Comparison of ENCODE assay signal across 8 cellular contexts in the genomic region with DNA sequence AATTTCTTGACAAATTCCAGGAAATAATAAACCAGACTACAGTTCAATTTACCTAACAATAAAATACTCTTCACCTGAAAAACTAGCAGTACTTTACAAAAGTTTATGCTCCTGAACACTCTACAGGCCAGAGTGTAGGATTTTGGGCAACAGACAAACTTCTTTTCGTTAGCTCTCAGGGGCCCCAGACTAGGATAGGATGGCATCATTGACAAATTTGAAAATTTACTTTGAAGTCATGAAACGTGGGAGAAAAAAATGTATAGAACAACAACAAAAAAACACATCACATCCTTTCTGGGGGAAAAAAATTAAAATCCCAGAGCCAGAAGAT. TPM values are rescaled to one million over a fixed set of nuclear protein-coding genes. Genes with fewer than 3 reads are reported as not detected.
DNase-seq lines count a peak whose midpoint lies in the region; ATAC-seq and TF ChIP-seq lines count a peak whose summit lies in the region.

No MANE protein-coding gene starts in this region.

- peak overlapping the region; percentile 66 for H3K4me2 ChIP-seq in DND-41 (ENCODE audit: insufficient read depth, low read length)
- H3K4me2 ChIP-seq in trophoblast cell (ENCODE audit: low read length) = peak overlapping the region; percentile 92

- peaks cover 38% of the 10 kb centered on the region; the same call in 1 of the 2 replicates for H3K36me3 ChIP-seq in DND-41 (ENCODE audit: insufficient read depth, low read length)
- H3K36me3 ChIP-seq in SJSA1 = peaks cover 20% of the 10 kb centered on the region
- H3K36me3 ChIP-seq in esophagus muscularis mucosa = no peaks in the 10 kb centered on the region
- H3K36me3 ChIP-seq in trophoblast cell (ENCODE audit: control insufficient read depth in 1 of 2, insufficient read depth in 2 of 2, low read length in 2 of 2) = no peaks in the 10 kb centered on the region

- H3K9me3 ChIP-seq in DND-41 (ENCODE audit: insufficient read depth, low read length, severe bottlenecking) (no peaks in the 10 kb centered on the region), SJSA1 (replicated peaks) (no peaks in the 10 kb centered on the region), esophagus muscularis mucosa (no peaks in the 10 kb centered on the region), trophoblast cell (ENCODE audit: insufficient read depth, low read depth, low read length) (peaks cover 3% of the 10 kb centered on the region)

- H3K79me1 ChIP-seq in trophoblast cell (ENCODE audit: low read length) = peaks cover 18% of the 10 kb centered on the region

- H2BK120ac ChIP-seq in trophoblast cell (ENCODE audit: insufficient read depth, low read length, poor library complexity) = no peak overlapping the region

- no peak for TF ChIP-seq CTCF in DND-41 (IDR thresholded peaks at IDR 0.05; ENCODE audit: borderline replicate concordance, extremely low read depth, low read length, poor library complexity, severe bottlenecking)
- TF ChIP-seq CTCF in esophagus muscularis mucosa (IDR thresholded peaks at IDR 0.05) = no peak

- H3K27ac ChIP-seq in DND-41 (ENCODE audit: low read length) (peak overlapping the region; percentile 96), SJSA1 (peak overlapping the region; percentile 82; the same call in 1 of the 2 replicates), esophagus muscularis mucosa (replicated peaks in 1 of 4) (peak overlapping the region; percentile 94 to 97 (median 96)), trophoblast cell (ENCODE audit: low read depth, low read length) (no peak overlapping the region)

- no peak overlapping the region for H2AK5ac ChIP-seq in trophoblast cell (ENCODE audit: low read length)

- H3K4me3 ChIP-seq in DND-41 (ENCODE audit: low read depth in 1 of 2, low read length in 2 of 2) = peak overlapping the region; percentile 63 to 86
- H3K4me3 ChIP-seq in SJSA1 = peak overlapping the region; percentile 99
- H3K4me3 ChIP-seq in esophagus muscularis mucosa = peak overlapping the region; percentile 80 to 88 (median 84)
- H3K4me3 ChIP-seq in trophoblast cell (ENCODE audit: low read depth, low read length) = peak overlapping the region; percentile 98

- intact Hi-C loops in esophagus muscularis mucosa (cut with DNase I) = loop anchor here (10.0 kb wide), 1 partner anchor 78 kb away; a partner anchor contains a TSS

- H4K8ac ChIP-seq in trophoblast cell (ENCODE audit: low read depth, low read length) = no peak overlapping the region

- no peak overlapping the region for H2BK12ac ChIP-seq in trophoblast cell (ENCODE audit: low read length)

- peaks cover 90% of the 10 kb centered on the region for H3K79me2 ChIP-seq in DND-41 (ENCODE audit: insufficient read depth, low read length)
- H3K79me2 ChIP-seq in trophoblast cell (ENCODE audit: control insufficient read depth, insufficient read depth, low read length, poor library complexity) = peaks cover 23% of the 10 kb centered on the region

- peak overlapping the region; percentile 93 for H2BK5ac ChIP-seq in trophoblast cell (ENCODE audit: low read depth, low read length, poor library complexity)

- ATAC-seq in DND-41 (ENCODE audit: insufficient read depth, low read depth) = no peak
- no peak for ATAC-seq in GM18861 (IDR thresholded peaks at IDR 0.05; ENCODE audit: unreplicated experiment)
- no peak for ATAC-seq in GM21528 (IDR thresholded peaks at IDR 0.05; ENCODE audit: low FRiP score, unreplicated experiment)

- WGBS in esophagus muscularis mucosa = 0% methylated on average over 2 of the region's 2 CpGs
- WGBS in trophoblast cell (ENCODE audit: extremely low coverage, insufficient coverage, insufficient read length) = no CpG with 5 or more reads among the region's 2 CpGs

- H2AFZ ChIP-seq in DND-41 (ENCODE audit: low read depth, low read length) (no peak overlapping the region), trophoblast cell (ENCODE audit: insufficient read depth, low read length, poor library complexity) (no peak overlapping the region)

- H3K27me3 ChIP-seq in DND-41 (ENCODE audit: insufficient read depth, low read length, poor library complexity) = no peaks in the 10 kb centered on the region
- no peaks in the 10 kb centered on the region for H3K27me3 ChIP-seq in SJSA1 (replicated peaks)
- no peaks in the 10 kb centered on the region for H3K27me3 ChIP-seq in esophagus muscularis mucosa
- no peaks in the 10 kb centered on the region for H3K27me3 ChIP-seq in trophoblast cell (ENCODE audit: insufficient read depth, low read length)

- no peak overlapping the region for H3K18ac ChIP-seq in trophoblast cell (ENCODE audit: low read length)

- no peak for DNase-seq in DND-41
- DNase-seq in SJSA1 (ENCODE audit: low read depth in 1 of 2, low spot score in 2 of 2) = peak in 1 of 2 experiments; percentile 23
- DNase-seq in esophagus muscularis mucosa (ENCODE audit: extremely low spot score) = no peak
- DNase-seq in trophoblast cell = no peak
- no peak for DNase-seq in NCI-H1417 (lab: John Stamatoyannopoulos, UW)
- no peak for DNase-seq in KG1 (lab: John Stamatoyannopoulos, UW)

- peak overlapping the region; percentile 99 for H3K4ac ChIP-seq in trophoblast cell (ENCODE audit: low read depth, low read length)

- H3K4me1 ChIP-seq in DND-41 (ENCODE audit: insufficient read depth, low read length) = peaks cover 80% of the 10 kb centered on the region
- peaks cover 67% of the 10 kb centered on the region for H3K4me1 ChIP-seq in SJSA1 (replicated peaks)
- H3K4me1 ChIP-seq in esophagus muscularis mucosa = peaks cover 60 to 75% (median 66%) of the 10 kb centered on the region in 4 donors
- peaks cover 10 to 14% of the 10 kb centered on the region in 2 experiments for H3K4me1 ChIP-seq in trophoblast cell (ENCODE audit: control insufficient read depth in 1 of 2, insufficient read depth in 2 of 2, low read length in 2 of 2)

- H3K9ac ChIP-seq in DND-41 (ENCODE audit: low read depth, low read length) (peak overlapping the region; percentile 85), trophoblast cell (ENCODE audit: low read length) (peak overlapping the region; percentile 68)

- H4K20me1 ChIP-seq in DND-41 (ENCODE audit: insufficient read depth, low read length) = peaks cover 29% of the 10 kb centered on the region

- no peak for TF ChIP-seq EP300 in esophagus muscularis mucosa (IDR thresholded peaks at IDR 0.05)

- TF ChIP-seq POLR2A in esophagus muscularis mucosa (IDR thresholded peaks at IDR 0.05; ENCODE audit: low read depth) = no peak

- H3K23ac ChIP-seq in trophoblast cell (ENCODE audit: low read length) = no peak overlapping the region

- no peak overlapping the region for H4K12ac ChIP-seq in trophoblast cell (ENCODE audit: low read depth, low read length)

- H3K14ac ChIP-seq in trophoblast cell (ENCODE audit: low read length) = no peak overlapping the region

- no peak overlapping the region for H4K91ac ChIP-seq in trophoblast cell (ENCODE audit: low read depth, low read length)

RNA-seq across cellular contexts. Expression of a gene that starts 1.2 kb away (rescaled TPM):
- total RNA-seq in SJSA1 (2014; rRNA removed; shearing (Covaris generic)) = 287 and 325 TPM in 2 replicates
- total RNA-seq in esophagus muscularis mucosa = 100 to 1,000 TPM; 160 to 241 (median 173) TPM
- 646 and 682 TPM in 2 replicates for polyA plus RNA-seq in trophoblast cell (2013)
